Comparison of ENCODE assay signal across 30 cellular contexts in the genomic region with DNA sequence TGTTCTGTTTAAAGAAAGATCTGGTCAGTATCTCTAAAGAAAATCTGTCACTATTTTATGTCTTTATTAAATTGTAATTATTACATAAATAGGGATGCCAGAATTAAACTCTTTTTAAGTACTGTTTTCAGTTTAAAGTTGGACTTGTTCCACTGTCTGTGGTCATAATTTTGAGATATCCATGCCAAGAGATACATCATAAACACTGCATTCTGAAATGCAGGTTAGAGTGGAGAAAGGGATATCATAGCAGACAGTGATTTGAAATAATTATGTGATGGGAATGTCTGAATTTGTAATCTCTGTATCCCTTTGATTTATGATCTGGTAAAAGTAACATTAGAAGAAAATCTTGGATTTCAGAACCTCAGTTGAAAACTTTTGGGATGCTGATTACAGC.
"Had no signal": no experiment of that assay in that cellular context is flagged by ENCODE, and none has a peak within 500 bp of the region (broad histone marks: within the 10 kb centered on the region; RNA-seq: fewer than 3 reads in every experiment).

No MANE protein-coding gene starts in this region.

- DNase-seq: activated CD4-positive, alpha-beta T cell treated with anti-CD3 and anti-CD28 coated beads for 48 hours; activated CD4-positive, alpha-beta T cell treated with anti-CD3 and anti-CD28 coated beads, Interleukin-2, amount 50 U/mL, for 4 hours; activated CD4-positive, CD25-positive, alpha-beta regulatory T cell treated with anti-CD3 and anti-CD28 coated beads, Interleukin-2, amount 50 U/mL, for 72 hours; activated CD8-positive, alpha-beta memory T cell treated with anti-CD3 and anti-CD28 coated beads, Interleukin-2, amount 50 U/mL, for 48 hours; activated CD8-positive, alpha-beta T cell treated with anti-CD3 and anti-CD28 coated beads, Interleukin-2, amount 10 ng/mL, durations not matched to agents 7 days and 5 days; activated T-cell treated with anti-CD3 and anti-CD28 coated beads, Interleukin-2, amount 50 U/mL, for 1 hour; amniotic stem cell; brain microvascular endothelial cell; cerebellar nuclear complex; KG1; NCI-H1092; NCI-H1417; NCI-H1694; NCI-H2029; NCI-H2107; NCI-H2171 treated with DMSO at 0.1 percent for 48 hours; NCI-H345; NCI-H510A; NCI-H526 treated with DMSO at 0.1 percent for 48 hours; NCI-H82; NK-92 treated with Interleukin-12 subunit alpha and Interleukin-12 subunit beta, amount 100 ng/mL, for 24 hours; OCI-M1; Right ventricle myocardium superior; SJCRH30 had no signal

- H3K4me1 Mint-ChIP-seq: activated naive CD4-positive, alpha-beta T cell treated with anti-CD3 and anti-CD28 coated beads, Interleukin-2, amount 50 U/mL, for 24 hours had no signal

- H3K36me3 Mint-ChIP-seq: activated naive CD4-positive, alpha-beta T cell treated with anti-CD3 and anti-CD28 coated beads, Interleukin-2, amount 50 U/mL, for 24 hours; WTC11 had no signal

- H3K9me3 Mint-ChIP-seq: activated naive CD4-positive, alpha-beta T cell treated with anti-CD3 and anti-CD28 coated beads, Interleukin-2, amount 50 U/mL, for 24 hours; T-helper 1 cell treated with Interleukin-12 subunit alpha and Interleukin-12 subunit beta and Interleukin-4 antibody, amounts not matched to agents 30 μg/mL and 1 μg/mL, for 36 hours had no signal

- H3K9me3 ChIP-seq: ascending aorta, SJCRH30 had no signal

- H3K36me3 ChIP-seq: ascending aorta, brain microvascular endothelial cell, SJCRH30 had no signal

- H3K27me3 Mint-ChIP-seq: activated naive CD4-positive, alpha-beta T cell treated with anti-CD3 and anti-CD28 coated beads, Interleukin-2, amount 50 U/mL, for 24 hours had no signal

- ATAC-seq: activated CD8-positive, alpha-beta T cell treated with anti-CD3 and anti-CD28 coated beads, Interleukin-2, amount 10 ng/mL, durations not matched to agents 7 days and 5 days; Panc1; WTC11 had no signal

- H3K27ac ChIP-seq: ascending aorta, brain microvascular endothelial cell, RWPE1, SJCRH30 had no signal

- H3K4me3 Mint-ChIP-seq: activated CD8-positive, alpha-beta T cell treated with anti-CD3 and anti-CD28 coated beads, Interleukin-2, amount 10 ng/mL, durations not matched to agents 7 days and 5 days; activated naive CD4-positive, alpha-beta T cell treated with anti-CD3 and anti-CD28 coated beads, Interleukin-2, amount 50 U/mL, for 24 hours; T-helper 1 cell treated with Interleukin-12 subunit alpha and Interleukin-12 subunit beta and Interleukin-4 antibody, amounts not matched to agents 30 μg/mL and 1 μg/mL, for 36 hours; WTC11 had no signal

- H3K27ac Mint-ChIP-seq: activated CD8-positive, alpha-beta T cell treated with anti-CD3 and anti-CD28 coated beads, Interleukin-2, amount 10 ng/mL, durations not matched to agents 7 days and 5 days; activated naive CD4-positive, alpha-beta T cell treated with anti-CD3 and anti-CD28 coated beads, Interleukin-2, amount 50 U/mL, for 24 hours; T-helper 1 cell treated with Interleukin-12 subunit alpha and Interleukin-12 subunit beta and Interleukin-4 antibody, amounts not matched to agents 30 μg/mL and 1 μg/mL, for 36 hours; WTC11 had no signal

- H3K27me3 ChIP-seq: ascending aorta, brain microvascular endothelial cell, SJCRH30 had no signal

- H3K4me1 ChIP-seq: ascending aorta, SJCRH30 had no signal

- H3K4me3 ChIP-seq: ascending aorta, SJCRH30 had no signal
